Comparison of ENCODE assay signal across 28 cellular contexts in the genomic region with DNA sequence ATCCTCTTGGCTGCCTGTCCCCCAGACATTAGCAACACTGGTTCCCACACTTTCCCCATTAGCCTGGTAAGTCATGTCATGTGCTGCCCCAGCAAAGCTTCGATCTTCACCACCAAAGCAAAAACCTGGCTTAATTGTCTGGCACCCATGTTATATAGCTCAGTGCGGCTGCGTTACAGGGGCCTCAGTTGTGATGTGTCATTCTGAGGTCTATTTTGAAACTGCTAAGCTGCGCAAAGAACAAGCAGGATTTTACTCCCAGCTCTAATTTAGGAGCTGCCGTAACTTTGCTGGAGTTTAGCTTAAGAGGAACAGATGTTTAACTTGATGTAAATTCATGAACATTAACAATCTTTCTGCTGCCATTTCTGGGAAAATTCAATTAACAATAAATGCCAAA.
"Had no signal": no experiment of that assay in that cellular context is flagged by ENCODE, and none has a peak within 500 bp of the region (broad histone marks: within the 10 kb centered on the region; RNA-seq: fewer than 3 reads in every experiment).

No MANE protein-coding gene starts in this region.

- H3K4me3 Mint-ChIP-seq: immature natural killer cell; memory B cell; naive B cell; natural killer cell treated with Interleukin-12 subunit alpha and Interleukin-12 subunit beta and Interleukin-15 and Interleukin-18, amount 100 ng/mL, for 72 hours; neural progenitor cell; stimulated activated naive CD8-positive, alpha-beta T cell treated with anti-CD3 and anti-CD28 coated beads, Interleukin-15, Interleukin-2, amounts not matched to agents 100 ng/mL and 50 ng/mL, for 24 hours had no signal

- H3K27me3 ChIP-seq: dorsolateral prefrontal cortex, esophagus muscularis mucosa, neural progenitor cell, ovary, right lobe of liver, suprapubic skin, thyroid gland, vagina had no signal

- H3K27ac Mint-ChIP-seq: immature natural killer cell; memory B cell; natural killer cell treated with Interleukin-12 subunit alpha and Interleukin-12 subunit beta and Interleukin-15 and Interleukin-18, amount 100 ng/mL, for 72 hours; neural progenitor cell; stimulated activated naive CD8-positive, alpha-beta T cell treated with anti-CD3 and anti-CD28 coated beads, Interleukin-15, Interleukin-2, amounts not matched to agents 100 ng/mL and 50 ng/mL, for 24 hours had no signal

- H3K27me3 Mint-ChIP-seq: memory B cell; stimulated activated naive B cell treated with anti-CD40 and anti-IgM and Interleukin-4, amounts not matched to agents 10 μg/mL and 1 μg/mL and 100 μg/mL, for 72 hours; stimulated activated naive CD8-positive, alpha-beta T cell treated with anti-CD3 and anti-CD28 coated beads, Interleukin-15, Interleukin-2, amounts not matched to agents 100 ng/mL and 50 ng/mL, for 24 hours had no signal

- H3K36me3 Mint-ChIP-seq: immature natural killer cell; memory B cell; naive B cell; natural killer cell treated with Interleukin-12 subunit alpha and Interleukin-12 subunit beta and Interleukin-15 and Interleukin-18, amount 100 ng/mL, for 72 hours; neural progenitor cell had no signal

- H3K9me3 Mint-ChIP-seq: immature natural killer cell; memory B cell; naive B cell; natural killer cell treated with Interleukin-12 subunit alpha and Interleukin-12 subunit beta and Interleukin-15 and Interleukin-18, amount 100 ng/mL, for 72 hours; neural progenitor cell; stimulated activated naive CD8-positive, alpha-beta T cell treated with anti-CD3 and anti-CD28 coated beads, Interleukin-15, Interleukin-2, amounts not matched to agents 100 ng/mL and 50 ng/mL, for 24 hours had no signal

- ATAC-seq: foreskin keratinocyte; gastroesophageal sphincter; left lobe of liver; mucosa of descending colon; natural killer cell treated with Interleukin-12 subunit alpha and Interleukin-12 subunit beta and Interleukin-15 and Interleukin-18, amount 100 ng/mL, for 72 hours; psoas muscle; right lobe of liver had no signal

- DNase-seq: effector CD4-positive, alpha-beta T cell; foreskin keratinocyte; heart right ventricle; hippocampal formation; immature natural killer cell; naive B cell; ovary; psoas muscle; retina; right lobe of liver; small intestine; stimulated activated CD4-positive, alpha-beta T cell treated with anti-CD3 and anti-CD28 coated beads, Interleukin-15, amount 100 ng/mL, for 24 hours; stimulated activated CD4-positive, alpha-beta T cell treated with anti-CD3 and anti-CD28 coated beads, Interleukin-2, amount 100 ng/mL, for 48 hours; thyroid gland; trophoblast cell had no signal

- H3K4me1 Mint-ChIP-seq: immature natural killer cell had no signal

- H3K4me3 ChIP-seq: dorsolateral prefrontal cortex, esophagus muscularis mucosa, gastroesophageal sphincter, heart right ventricle, lung, mucosa of descending colon, neural progenitor cell, ovary, psoas muscle, right lobe of liver, suprapubic skin, thyroid gland, vagina had no signal

- H3K36me3 ChIP-seq: esophagus muscularis mucosa, gastroesophageal sphincter, heart right ventricle, neural progenitor cell, ovary, right lobe of liver, suprapubic skin, thyroid gland, vagina had no signal

- H3K27ac ChIP-seq: esophagus muscularis mucosa, foreskin keratinocyte, gastroesophageal sphincter, heart right ventricle, neural progenitor cell, ovary, psoas muscle, right lobe of liver, suprapubic skin, thyroid gland, vagina had no signal
